Comparison of ENCODE assay signal across 21 cellular contexts in genomic region chr14:68099348-68100045, GRCh38.
DNase-seq lines count a peak whose midpoint lies in the region; ATAC-seq, FAIRE-seq and TF ChIP-seq lines count a peak whose summit lies in the region.
"Had no signal": no experiment of that assay in that cellular context is flagged by ENCODE, and none has a peak within 500 bp of the region (broad histone marks: within the 10 kb centered on the region; RNA-seq: fewer than 3 reads in every experiment).

No MANE protein-coding gene starts in this region.

- no peaks in the 10 kb centered on the region for H3K27me3 Mint-ChIP-seq in activated T-helper 17 cell treated with anti-CD3 and anti-CD28 coated beads, Interleukin-2, amount 50 U/mL, for 72 hours
- H3K27me3 Mint-ChIP-seq: activated B cell treated with CpG ODN at 0.5 μM for 24 hours; activated naive CD8-positive, alpha-beta T cell had no signal

- H2AFZ ChIP-seq in H1 (ENCODE audit: low read length), result no peak overlapping the region
- H2AFZ ChIP-seq: PC-9 had no signal

- no peak overlapping the region for H4K8ac ChIP-seq in H1 (ENCODE audit: extremely low read depth, insufficient read depth, low read length)

- H3K27ac ChIP-seq in HEK293 (ENCODE audit: extremely low read depth, low read depth, low read length), result no peak overlapping the region
- H3K27ac ChIP-seq in H1 (ENCODE audit: low read depth, low read length), result no peak overlapping the region
- peak overlapping the region; percentile 3 for H3K27ac ChIP-seq in lower lobe of right lung
- peak overlapping the region; percentile 65 to 88 (median 78) for H3K27ac ChIP-seq in sigmoid colon
- H3K27ac ChIP-seq: PC-9 had no signal

- H4K5ac ChIP-seq in H1 (ENCODE audit: insufficient read length, low read depth, low read length), result no peak overlapping the region

- no peak overlapping the region for H2BK20ac ChIP-seq in H1 (ENCODE audit: low read length)

- peaks cover 8% of the 10 kb centered on the region for H3K4me1 ChIP-seq in HEK293 (ENCODE audit: control insufficient read depth, insufficient read depth, low read length)
- no peaks in the 10 kb centered on the region for H3K4me1 ChIP-seq in H1 (replicated peaks in 1 of 4; ENCODE audit: control insufficient read depth in 3 of 4, insufficient read depth in 4 of 4, low read length in 3 of 4)
- H3K4me1 ChIP-seq in lower lobe of right lung, result peaks cover 7% of the 10 kb centered on the region
- H3K4me1 ChIP-seq in sigmoid colon, result peaks cover 0 to 79% (median 67%) of the 10 kb centered on the region in 4 donors

- H3K27ac Mint-ChIP-seq in activated T-helper 17 cell treated with anti-CD3 and anti-CD28 coated beads, Interleukin-2, amount 50 U/mL, for 72 hours, result no peak overlapping the region
- H3K27ac Mint-ChIP-seq: activated B cell treated with CpG ODN at 0.5 μM for 24 hours; activated naive CD8-positive, alpha-beta T cell; activated T-cell treated with anti-CD3 and anti-CD28 coated beads, Interleukin-2, amount 50 U/mL, for 72 hours; HFFc6 had no signal

- DNase-seq in H1 (ENCODE audit: low read depth in 1 of 2, low spot score in 2 of 2), result no peak
- DNase-seq in lower lobe of right lung, result no peak
- DNase-seq in sigmoid colon, result peak; percentile 85
- DNase-seq in epidermal melanocyte (ENCODE audit: insufficient read length, low spot score), result no peak
- DNase-seq in Kasumi-1 (lab: John Stamatoyannopoulos, UW), result no peak
- no peak for DNase-seq in activated gamma-delta T cell treated with Interleukin-2 at 50 U/mL for 16 hours
- DNase-seq: activated B cell treated with CpG ODN at 0.5 μM for 24 hours; activated T-cell treated with anti-CD3 and anti-CD28 coated beads, Interleukin-2, amount 50 U/mL, for 72 hours; effector CD4-positive, alpha-beta T cell; HFFc6; NCI-H1417 treated with DMSO at 0.1 percent for 48 hours; NCI-H2171; NCI-H82; PC-9; small intestine; stimulated activated CD4-positive, alpha-beta T cell treated with anti-CD3 and anti-CD28 coated beads, Interleukin-4, amount 100 ng/mL, for 24 hours had no signal

- no peak overlapping the region for H2AK5ac ChIP-seq in H1 (ENCODE audit: low read depth, low read length)

- H3K36me3 ChIP-seq in HEK293 (ENCODE audit: control insufficient read depth in 2 of 2, insufficient read depth in 1 of 2, low read length in 2 of 2) (no peaks in the 10 kb centered on the region), H1 (ENCODE audit: control insufficient read depth in 2 of 4, insufficient read depth in 4 of 4, low read length in 3 of 4) (peaks cover 0 to 6% (median 2%) of the 10 kb centered on the region in 4 experiments; a peak in 2 of 8 replicates), lower lobe of right lung (no peaks in the 10 kb centered on the region), sigmoid colon (no peaks in the 10 kb centered on the region)

- no peak for FAIRE-seq in H1 (lab: Jason Lieb, UNC)
- FAIRE-seq: A204.1, GM12892, small intestine had no signal

- H3K23ac ChIP-seq in H1 (ENCODE audit: insufficient read length), result no peak overlapping the region

- H2BK15ac ChIP-seq in H1 (ENCODE audit: low read length), result no peak overlapping the region

- no peak for TF ChIP-seq EP300 in H1 (IDR thresholded peaks at IDR 0.05; ENCODE audit: borderline replicate concordance in 1 of 2, low read depth in 2 of 2, low read length in 2 of 2)
- peak in 1 of 4 donors; percentile 13 for TF ChIP-seq EP300 in sigmoid colon (IDR thresholded peaks at IDR 0.05)

- H4K20me1 ChIP-seq in H1 (replicated peaks in 1 of 2; ENCODE audit: control insufficient read depth in 1 of 2, insufficient read depth in 2 of 2, low read length in 2 of 2), result no peaks in the 10 kb centered on the region

- no peak overlapping the region for H2BK12ac ChIP-seq in H1 (ENCODE audit: low read depth, low read length)

- H4K91ac ChIP-seq in H1 (replicated peaks; ENCODE audit: insufficient read length, low read length), result no peak overlapping the region

- no peaks in the 10 kb centered on the region for H3K4me1 Mint-ChIP-seq in activated T-helper 17 cell treated with anti-CD3 and anti-CD28 coated beads, Interleukin-2, amount 50 U/mL, for 72 hours
- H3K4me1 Mint-ChIP-seq: activated B cell treated with CpG ODN at 0.5 μM for 24 hours had no signal

- POLR2A ChIA-PET in HEK293 (lab: Yijun Ruan, JAX) (no interaction called here), H1 (lab: Charles Lee; ENCODE audit: partially characterized antibody) (no interaction called here)

- 91% methylated on average over 5 of the region's 5 CpGs; no CpG with 5 or more reads in 1 of the 2 experiments for WGBS in H1 (ENCODE audit: extremely low coverage in 1 of 2, insufficient coverage in 1 of 2, insufficient read length in 1 of 2, insufficient replicate concordance in 2 of 2, low coverage in 1 of 2, low lambda C conversion rate in 2 of 2, missing lambda C conversion rate in 1 of 2), 2 experiments
- WGBS in sigmoid colon, 2 donors, result 52 to 75% methylated on average over 5 of the region's 5 CpGs

- H3K14ac ChIP-seq in H1 (ENCODE audit: insufficient read length), result no peak overlapping the region

- H3K56ac ChIP-seq in H1 (replicated peaks; ENCODE audit: insufficient read length, low read depth, low read length), result peak overlapping the region; percentile 12

- H3K79me2 ChIP-seq in H1 (ENCODE audit: control insufficient read depth in 1 of 2, insufficient read depth in 2 of 2, low read length in 2 of 2), result no peaks in the 10 kb centered on the region

- H3K4ac ChIP-seq in H1 (replicated peaks; ENCODE audit: insufficient read length, low read depth, low read length), result no peak overlapping the region

- H2BK120ac ChIP-seq in H1 (replicated peaks; ENCODE audit: low read depth, low read length), result no peak overlapping the region

- peaks cover 13% of the 10 kb centered on the region for H3K9me3 Mint-ChIP-seq in activated T-helper 17 cell treated with anti-CD3 and anti-CD28 coated beads, Interleukin-2, amount 50 U/mL, for 72 hours

- TF ChIP-seq RAD21 in H1 (IDR thresholded peaks at IDR 0.05 in 1 of 2, conservative IDR thresholded peaks at IDR 0.05 in 1 of 2; ENCODE audit: low read depth in 2 of 2, low read length in 2 of 2), result no peak

- TF ChIP-seq POLR2A in H1 (IDR thresholded peaks at IDR 0.05; ENCODE audit: control extremely low read depth in 1 of 2, low read depth in 2 of 2, low read length in 2 of 2) (no peak), sigmoid colon (IDR thresholded peaks at IDR 0.05) (no peak)

- H3K18ac ChIP-seq in H1 (ENCODE audit: extremely low read depth, low read length), result no peak overlapping the region

- H3K9me3 ChIP-seq in HEK293 (ENCODE audit: control insufficient read depth, insufficient read depth, low read depth, low read length), result peaks cover 2% of the 10 kb centered on the region
- peaks cover 28 to 32% of the 10 kb centered on the region in 2 experiments for H3K9me3 ChIP-seq in H1 (ENCODE audit: insufficient read depth in 2 of 2, low read depth in 1 of 2, low read length in 1 of 2)
- peaks cover 22% of the 10 kb centered on the region for H3K9me3 ChIP-seq in lower lobe of right lung
- H3K9me3 ChIP-seq in sigmoid colon, result peaks cover 0 to 16% (median 4%) of the 10 kb centered on the region in 4 donors

- no peak overlapping the region for H2BK5ac ChIP-seq in H1 (ENCODE audit: low read depth, low read length)

- H3K36me3 Mint-ChIP-seq in activated T-helper 17 cell treated with anti-CD3 and anti-CD28 coated beads, Interleukin-2, amount 50 U/mL, for 72 hours (ENCODE audit: low read depth), result no peaks in the 10 kb centered on the region

- CTCF ChIA-PET in HEK293 (lab: Yijun Ruan, JAX), result no interaction called here
- CTCF ChIA-PET in H1 (lab: Charles Lee; ENCODE audit: partially characterized antibody), result no interaction called here

- H3K79me1 ChIP-seq in H1 (ENCODE audit: low read depth, low read length), result no peaks in the 10 kb centered on the region

- no peak overlapping the region for H3K4me2 ChIP-seq in H1 (ENCODE audit: insufficient read depth in 1 of 2, low read depth in 2 of 2, low read length in 2 of 2)
- H3K4me2 ChIP-seq: PC-9 had no signal

- no peak overlapping the region for H3K4me3 Mint-ChIP-seq in activated T-helper 17 cell treated with anti-CD3 and anti-CD28 coated beads, Interleukin-2, amount 50 U/mL, for 72 hours
- H3K4me3 Mint-ChIP-seq: activated B cell treated with CpG ODN at 0.5 μM for 24 hours; activated naive CD8-positive, alpha-beta T cell; activated T-cell treated with anti-CD3 and anti-CD28 coated beads, Interleukin-2, amount 50 U/mL, for 72 hours; HFFc6 had no signal

- no peak overlapping the region for H3K4me3 ChIP-seq in HEK293 (ENCODE audit: low read depth, low read length)
- no peak overlapping the region for H3K4me3 ChIP-seq in H1 (ENCODE audit: extremely low read depth in 1 of 4, insufficient read depth in 2 of 4, low read depth in 3 of 4, low read length in 4 of 4)
- no peak overlapping the region for H3K4me3 ChIP-seq in lower lobe of right lung
- no peak overlapping the region for H3K4me3 ChIP-seq in sigmoid colon
- H3K4me3 ChIP-seq: PC-9 had no signal

- TF ChIP-seq CTCF in HEK293 (tag by site-specific recombination; IDR thresholded peaks at IDR 0.05), result no peak
- no peak for TF ChIP-seq CTCF in H1 (IDR thresholded peaks at IDR 0.05; ENCODE audit: control extremely low read depth in 1 of 3, insufficient read depth in 1 of 3, low read depth in 1 of 3, low read length in 3 of 3)
- no peak for TF ChIP-seq CTCF in lower lobe of right lung (IDR thresholded peaks at IDR 0.05)
- TF ChIP-seq CTCF in sigmoid colon (IDR thresholded peaks at IDR 0.05), result no peak

- intact Hi-C loops in lower lobe of right lung (cut with DNase I) (no loop called here), sigmoid colon (cut with DNase I) (loop anchor here (5.0 kb wide), 4 partner anchors 62 to 708 kb away; no protein-coding TSS in a partner anchor)

- peak; percentile 41 to 65 for ATAC-seq in lower lobe of right lung
- ATAC-seq in activated T-helper 17 cell treated with anti-CD3 and anti-CD28 coated beads, Interleukin-2, amount 50 U/mL, for 72 hours (replicated peaks), result no peak
- ATAC-seq: activated T-cell treated with anti-CD3 and anti-CD28 coated beads, Interleukin-2, amount 50 U/mL, for 72 hours had no signal

- H3K27me3 ChIP-seq in H1 (replicated peaks in 1 of 4; ENCODE audit: control insufficient read depth in 3 of 4, extremely low read depth in 1 of 4, insufficient read depth in 3 of 4, low read length in 3 of 4) (no peaks in the 10 kb centered on the region), lower lobe of right lung (ENCODE audit: low read depth) (no peaks in the 10 kb centered on the region), sigmoid colon (no peaks in the 10 kb centered on the region)

- no peaks in the 10 kb centered on the region for H3K23me2 ChIP-seq in H1 (ENCODE audit: low read depth, low read length)

- H3K9ac ChIP-seq in H1 (replicated peaks in 1 of 4; ENCODE audit: extremely low read depth in 1 of 4, low read depth in 3 of 4, low read length in 3 of 4), result no peak overlapping the region

TF ChIP-seq in HEK293, 187 proteins besides CTCF, POLR2A, EP300 and RAD21 (continues in another document):
- TF ChIP-seq YY2 (tag by site-specific recombination; IDR thresholded peaks at IDR 0.05) (no peak), ZNF2 (tag by site-specific recombination; IDR thresholded peaks at IDR 0.05) (no peak), WT1 (tag by site-specific recombination; IDR thresholded peaks at IDR 0.05) (peak; percentile 89)

Comparison
In these comparisons a context has a peak if more than half of its experiments do, and no peak if none do; other contexts are left out.
1. H3K27ac ChIP-seq: peak in lower lobe of right lung (single experiment) and sigmoid colon (4 of 4); none in HEK293 (single experiment) and H1 (single experiment).